ENCODE assay signal across 8 cellular contexts in genomic region chr3:23916152-23916885, GRCh38. TPM values are rescaled to one million over a fixed set of nuclear protein-coding genes. Genes with fewer than 3 reads are reported as not detected.
A peak's percentile ranks its signal among the peaks of the same experiment; 100 is the strongest.
DNase-seq lines count a peak whose midpoint lies in the region; ATAC-seq and TF ChIP-seq lines count a peak whose summit lies in the region.

No MANE protein-coding gene starts in this region.

- peak overlapping the region; percentile 99 for H3K27ac Mint-ChIP-seq in activated naive CD4-positive, alpha-beta T cell treated with anti-CD3 and anti-CD28 coated beads for 36 hours

- H3K4me3 ChIP-seq in WERI-Rb-1 (ENCODE audit: low read depth, low read length) (peak overlapping the region; percentile 57), rectal smooth muscle tissue (ENCODE audit: low read length) (peak overlapping the region; percentile 84)

- no peaks in the 10 kb centered on the region for H3K27me3 ChIP-seq in WERI-Rb-1 (ENCODE audit: insufficient read depth, low read depth, severe bottlenecking)
- no peaks in the 10 kb centered on the region for H3K27me3 ChIP-seq in rectal smooth muscle tissue (ENCODE audit: control insufficient read depth, insufficient read depth, low read length)

- no peaks in the 10 kb centered on the region for H3K27me3 Mint-ChIP-seq in activated naive CD4-positive, alpha-beta T cell treated with anti-CD3 and anti-CD28 coated beads for 36 hours (ENCODE audit: low read depth)

- H3K36me3 ChIP-seq in WERI-Rb-1 (peaks cover 51% of the 10 kb centered on the region), rectal smooth muscle tissue (ENCODE audit: control insufficient read depth, insufficient read depth, low read length) (peaks cover 8% of the 10 kb centered on the region)

- peaks cover 47% of the 10 kb centered on the region for H3K4me1 Mint-ChIP-seq in activated naive CD4-positive, alpha-beta T cell treated with anti-CD3 and anti-CD28 coated beads for 36 hours (ENCODE audit: low read depth)

- peak overlapping the region; percentile 94 for H3K4me3 Mint-ChIP-seq in activated naive CD4-positive, alpha-beta T cell treated with anti-CD3 and anti-CD28 coated beads for 36 hours

- H3K9me3 Mint-ChIP-seq in activated naive CD4-positive, alpha-beta T cell treated with anti-CD3 and anti-CD28 coated beads for 36 hours: no peaks in the 10 kb centered on the region

- no peaks in the 10 kb centered on the region for H3K9me3 ChIP-seq in WERI-Rb-1 (ENCODE audit: severe bottlenecking)

- H3K27ac ChIP-seq in WERI-Rb-1 (peak overlapping the region; percentile 91), rectal smooth muscle tissue (ENCODE audit: low read depth, low read length) (peak overlapping the region; percentile 78)

- no peak for TF ChIP-seq CTCF in WERI-Rb-1 (IDR thresholded peaks at IDR 0.05; ENCODE audit: low read depth, low read length)

- no peak for DNase-seq in activated naive CD4-positive, alpha-beta T cell treated with anti-CD3 and anti-CD28 coated beads for 36 hours
- no peak for DNase-seq in activated naive CD4-positive, alpha-beta T cell treated with anti-CD3 and anti-CD28 coated beads, Interleukin-2, amount 50 U/mL, for 16 hours
- DNase-seq in WERI-Rb-1: no peak
- no peak for DNase-seq in Right ventricle myocardium superior
- DNase-seq in AG08396 (ENCODE audit: low spot score): no peak
- no peak for DNase-seq in NCI-H1417 treated with DMSO at 0.1 percent for 48 hours (lab: John Stamatoyannopoulos, UW)

- peak overlapping the region; percentile 39 for H3K9ac ChIP-seq in rectal smooth muscle tissue (ENCODE audit: low read length)

- ATAC-seq in HG03039 (IDR thresholded peaks at IDR 0.05; ENCODE audit: unreplicated experiment) (peak; percentile 34), Right ventricle myocardium superior (ENCODE audit: poor library complexity) (peak; percentile 68)

- CTCF ChIA-PET in activated naive CD4-positive, alpha-beta T cell treated with anti-CD3 and anti-CD28 coated beads for 36 hours (lab: Charles Lee): no interaction called here

- peaks cover 39% of the 10 kb centered on the region for H3K36me3 Mint-ChIP-seq in activated naive CD4-positive, alpha-beta T cell treated with anti-CD3 and anti-CD28 coated beads for 36 hours (ENCODE audit: low read depth)

- peaks cover 15% of the 10 kb centered on the region for H3K4me1 ChIP-seq in rectal smooth muscle tissue (ENCODE audit: control insufficient read depth, insufficient read depth, low read length)

- intact Hi-C loops in activated naive CD4-positive, alpha-beta T cell treated with anti-CD3 and anti-CD28 coated beads for 36 hours (cut with micrococcal nuclease): loop anchor here (2.0 to 10.0 kb wide), 5 partner anchors 28 to 714 kb away; partner anchors contain the start of gene UBE2E2
- intact Hi-C loops in Right ventricle myocardium superior (cut with DNase I): no loop called here

RNA-seq across cellular contexts. Expression of gene NKIRAS1, which starts 0.5 kb away (rescaled TPM):
- 1 to 10 TPM; 2.4 to 3.1 TPM for total RNA-seq in activated naive CD4-positive, alpha-beta T cell treated with anti-CD3 and anti-CD28 coated beads for 36 hours
- 21.2 TPM for total RNA-seq in Right ventricle myocardium superior

RNA-seq across cellular contexts. Expression of gene RPL15, which starts 0.6 kb away (rescaled TPM):
- 1,000 to 10,000 TPM; 2,861 to 2,959 TPM for total RNA-seq in activated naive CD4-positive, alpha-beta T cell treated with anti-CD3 and anti-CD28 coated beads for 36 hours
- total RNA-seq in Right ventricle myocardium superior: 878 TPM

RNA-seq across cellular contexts. Expression of gene NR1D2, which starts 28.8 kb away (rescaled TPM):
- total RNA-seq in activated naive CD4-positive, alpha-beta T cell treated with anti-CD3 and anti-CD28 coated beads for 36 hours: 1 to 10 TPM; 6.0 to 7.0 TPM
- 47.1 TPM for total RNA-seq in Right ventricle myocardium superior
